Comparison of ENCODE assay signal across 22 cellular contexts in genomic region chr2:85899849-85900248, GRCh38.
"Had no signal": no experiment of that assay in that cellular context is flagged by ENCODE, and none has a peak within 500 bp of the region (broad histone marks: within the 10 kb centered on the region; RNA-seq: fewer than 3 reads in every experiment).

No MANE protein-coding gene starts in this region.

- H3K27ac ChIP-seq: epithelial cell of prostate, gastroesophageal sphincter, heart right ventricle, left ventricle myocardium inferior, right atrium auricular region, skin epidermis, tibial artery, vagina had no signal

- H3K4me3 Mint-ChIP-seq: activated naive CD4-positive, alpha-beta T cell treated with anti-CD3 and anti-CD28 coated beads, Interleukin-2, amount 50 U/mL, for 24 hours; activated T-cell treated with anti-CD3 and anti-CD28 coated beads, Interleukin-2, amount 50 U/mL, for 4 hours; brain; effector memory CD8-positive, alpha-beta T cell; nephron had no signal

- DNase-seq: activated CD4-positive, alpha-beta T cell treated with anti-CD3 and anti-CD28 coated beads, Interleukin-2, amount 50 U/mL, for 4 hours; activated CD4-positive, CD25-positive, alpha-beta regulatory T cell treated with anti-CD3 and anti-CD28 coated beads, Interleukin-2, amount 50 U/mL, for 72 hours; activated effector memory CD4-positive, alpha-beta T cell treated with Interleukin-2 at 50 U/mL for 16 hours; activated T-cell treated with anti-CD3 and anti-CD28 coated beads, Interleukin-2, amount 50 U/mL, for 4 hours; amygdala; effector memory CD8-positive, alpha-beta T cell; heart right ventricle; left ventricle myocardium inferior; nucleus accumbens; stimulated activated CD4-positive, alpha-beta T cell treated with anti-CD3 and anti-CD28 coated beads, Interleukin-4, amount 100 ng/mL, for 4 hours; stimulated activated CD8-positive, alpha-beta memory T cell treated with anti-CD3 and anti-CD28 coated beads, Interleukin-4, amount 100 ng/mL, for 48 hours; stimulated activated naive CD8-positive, alpha-beta T cell treated with anti-CD3 and anti-CD28 coated beads, Interleukin-15, Interleukin-2, amounts not matched to agents 100 U/mL and 50 U/mL, for 24 hours; tibial artery had no signal

- H3K4me3 ChIP-seq: gastroesophageal sphincter, heart right ventricle, left ventricle myocardium inferior, right atrium auricular region, skin epidermis, tibial artery, vagina had no signal

- ATAC-seq: activated T-cell treated with anti-CD3 and anti-CD28 coated beads, Interleukin-2, amount 50 U/mL, for 4 hours; gastroesophageal sphincter; heart right ventricle; SK-N-SH treated with all-trans-retinoic acid at 6 μM for 48 hours; stimulated activated naive CD8-positive, alpha-beta T cell treated with anti-CD3 and anti-CD28 coated beads, Interleukin-15, Interleukin-2, amounts not matched to agents 100 U/mL and 50 U/mL, for 24 hours had no signal

- H3K9me3 Mint-ChIP-seq: activated naive CD4-positive, alpha-beta T cell treated with anti-CD3 and anti-CD28 coated beads, Interleukin-2, amount 50 U/mL, for 24 hours; effector memory CD8-positive, alpha-beta T cell had no signal

- H3K36me3 ChIP-seq: gastroesophageal sphincter, heart right ventricle, left ventricle myocardium inferior, right atrium auricular region, tibial artery, vagina had no signal

- H3K27ac Mint-ChIP-seq: activated naive CD4-positive, alpha-beta T cell treated with anti-CD3 and anti-CD28 coated beads, Interleukin-2, amount 50 U/mL, for 24 hours; brain; nephron had no signal

- H3K27me3 Mint-ChIP-seq: activated naive CD4-positive, alpha-beta T cell treated with anti-CD3 and anti-CD28 coated beads, Interleukin-2, amount 50 U/mL, for 24 hours; brain; effector memory CD8-positive, alpha-beta T cell had no signal

- H3K9me3 ChIP-seq: gastroesophageal sphincter, right atrium auricular region, tibial artery, vagina had no signal

- H3K4me1 ChIP-seq: left ventricle myocardium inferior, right atrium auricular region had no signal

- H3K27me3 ChIP-seq: gastroesophageal sphincter, right atrium auricular region, tibial artery, vagina had no signal
